ENCODE assay signal across 8 cellular contexts in genomic region chr17:78343433-78344201, GRCh38. TPM values are rescaled to one million over a fixed set of nuclear protein-coding genes. Genes with fewer than 3 reads are reported as not detected.
DNase-seq lines count a peak whose midpoint lies in the region; ATAC-seq and TF ChIP-seq lines count a peak whose summit lies in the region.

No MANE protein-coding gene starts in this region.

- TF ChIP-seq EP300 in transverse colon (IDR thresholded peaks at IDR 0.05; ENCODE audit: low read depth): no peak

- no peak for TF ChIP-seq POLR2A in transverse colon (IDR thresholded peaks at IDR 0.05)

- peak overlapping the region; percentile 38 for H3K9ac ChIP-seq in mucosa of stomach (ENCODE audit: low read length)

- WGBS in transverse colon (ENCODE audit: low coverage in 1 of 2), 2 donors: 59% methylated on average over 17 of the region's 19 CpGs; no CpG with 5 or more reads in 1 of the 2 donors

- H3K27me3 ChIP-seq in SJCRH30 (no peaks in the 10 kb centered on the region), mucosa of stomach (ENCODE audit: control insufficient read depth, insufficient read depth, low read length) (no peaks in the 10 kb centered on the region), transverse colon (no peaks in the 10 kb centered on the region)

- DNase-seq in H4 (ENCODE audit: low spot score) (peak; percentile 81), SJCRH30 (no peak), transverse colon (peak; percentile 78), NCI-H1436 (lab: John Stamatoyannopoulos, UW) (no peak)
- DNase-seq in activated naive CD8-positive, alpha-beta T cell treated with anti-CD3 and anti-CD28 coated beads, Interleukin-2, amount 50 U/mL, for 16 hours (ENCODE audit: low read depth, low spot score): peak; percentile 26

- in situ Hi-C loops in transverse colon (cut with MboI; ENCODE audit: low pct_ligation_motif_present in 1 of 4, low pct_unique_long_range_greater_than_20kb in 1 of 4, low sequenced_read_pairs in 3 of 4): no loop called here

- H3K4me3 ChIP-seq in SJCRH30 (no peak overlapping the region), mucosa of stomach (ENCODE audit: low read length) (no peak overlapping the region), transverse colon (no peak overlapping the region)

- H3K27ac ChIP-seq in SJCRH30: peak overlapping the region; percentile 69
- H3K27ac ChIP-seq in transverse colon: peak overlapping the region; percentile 92 to 96 (median 94)

- intact Hi-C loops in transverse colon (cut with DNase I; ENCODE audit: low total_unique reads): no loop called here

- H3K4me1 ChIP-seq in SJCRH30: peaks cover 17% of the 10 kb centered on the region
- H3K4me1 ChIP-seq in mucosa of stomach (ENCODE audit: control insufficient read depth, insufficient read depth, low read length): peaks cover 47% of the 10 kb centered on the region
- peaks cover 25 to 57% (median 33%) of the 10 kb centered on the region in 4 donors for H3K4me1 ChIP-seq in transverse colon

- no peak for TF ChIP-seq CTCF in transverse colon (IDR thresholded peaks at IDR 0.05)

- H3K9me3 ChIP-seq in SJCRH30 (replicated peaks) (no peaks in the 10 kb centered on the region), mucosa of stomach (ENCODE audit: control insufficient read depth, low read length) (no peaks in the 10 kb centered on the region), transverse colon (no peaks in the 10 kb centered on the region)

- H3K36me3 ChIP-seq in SJCRH30: no peaks in the 10 kb centered on the region
- no peaks in the 10 kb centered on the region for H3K36me3 ChIP-seq in mucosa of stomach (ENCODE audit: control insufficient read depth, insufficient read depth, low read length)
- H3K36me3 ChIP-seq in transverse colon: no peaks in the 10 kb centered on the region

- ATAC-seq in GM18858 (IDR thresholded peaks at IDR 0.05; ENCODE audit: unreplicated experiment) (no peak), GM18502 (IDR thresholded peaks at IDR 0.05; ENCODE audit: poor library complexity, unreplicated experiment) (no peak)

RNA-seq across cellular contexts. Expression of gene SOCS3, which starts 16.3 kb away (rescaled TPM):
- total RNA-seq in H4 (2014; rRNA removed; shearing (Covaris generic)): 29.2 and 43.0 TPM in 2 replicates
- 27.5 and 28.9 TPM in 2 replicates for total RNA-seq in SJCRH30 (2014; rRNA removed; shearing (Covaris generic))
- total RNA-seq in transverse colon: 100 to 1,000 TPM in 1 of 4 donors, 10 to 100 TPM in 3; 22.3 to 230 (median 37.6) TPM

RNA-seq across cellular contexts. Expression of gene PGS1, which starts 34.8 kb away (rescaled TPM):
- 20.4 and 27.5 TPM in 2 replicates for total RNA-seq in H4 (2014; rRNA removed; shearing (Covaris generic))
- 59.8 and 66.2 TPM in 2 replicates for total RNA-seq in SJCRH30 (2014; rRNA removed; shearing (Covaris generic))
- total RNA-seq in transverse colon: 10 to 100 TPM; 32.1 to 77.6 (median 60.1) TPM

Comparison
In these comparisons a context has a peak if more than half of its experiments do, and no peak if none do; other contexts are left out.
1. DNase-seq: peak in H4 (single experiment), activated naive CD8-positive, alpha-beta T cell treated with anti-CD3 and anti-CD28 coated beads, Interleukin-2, amount 50 U/mL, for 16 hours (single experiment) and transverse colon (single experiment); none in SJCRH30 (0 of 2) and NCI-H1436 (single experiment).